1 cellular context compared by ENCODE assay signal in genomic region chr1:246067432-246068021, GRCh38.
A peak's percentile ranks its signal among the peaks of the same experiment; 100 is the strongest.
TF ChIP-seq lines count a peak whose summit lies in the region.

No MANE protein-coding gene starts in this region.

TF ChIP-seq in K562, 482 proteins besides CTCF, POLR2A, EP300 and RAD21 (continued from another document):
- no peak for TF ChIP-seq ZBTB34 (CRISPR knock-in tag; IDR thresholded peaks at IDR 0.05)
- peak; percentile 51 for TF ChIP-seq WHSC1 (IDR thresholded peaks at IDR 0.05; ENCODE audit: low read length)
- no peak for TF ChIP-seq XRCC5 (IDR thresholded peaks at IDR 0.05; ENCODE audit: low read depth, low read length)
- no peak for TF ChIP-seq TBP (optimal IDR thresholded peaks at IDR 0.05; ENCODE audit: low read depth, low read length)
